ENCODE assay signal across 1 cellular context in genomic region chr19:40056505-40056904, GRCh38.
TF ChIP-seq lines count a peak whose summit lies in the region.

No MANE protein-coding gene starts in this region.

TF ChIP-seq in GM12878, 131 proteins besides CTCF, POLR2A, EP300 and RAD21:
- TF ChIP-seq SPI1 (IDR thresholded peaks at IDR 0.05; ENCODE audit: borderline replicate concordance, insufficient read depth, low read depth, low read length) (peak; percentile 45; the same call in 1 of the 2 replicates), IKZF1 (conservative IDR thresholded peaks at IDR 0.05) (no peak), ZBTB4 (CRISPR knock-in tag; IDR thresholded peaks at IDR 0.05) (no peak), ZNF384 (IDR thresholded peaks at IDR 0.05; ENCODE audit: borderline replicate concordance, low read depth, low read length) (peak; percentile 55; the same call in 1 of the 2 replicates), SIX5 (IDR thresholded peaks at IDR 0.05; ENCODE audit: low read depth, low read length, severe bottlenecking) (no peak)
TF ChIP-seq in GM12878: peak in this region for 2.
